8 cellular contexts compared by ENCODE assay signal in the genomic region with DNA sequence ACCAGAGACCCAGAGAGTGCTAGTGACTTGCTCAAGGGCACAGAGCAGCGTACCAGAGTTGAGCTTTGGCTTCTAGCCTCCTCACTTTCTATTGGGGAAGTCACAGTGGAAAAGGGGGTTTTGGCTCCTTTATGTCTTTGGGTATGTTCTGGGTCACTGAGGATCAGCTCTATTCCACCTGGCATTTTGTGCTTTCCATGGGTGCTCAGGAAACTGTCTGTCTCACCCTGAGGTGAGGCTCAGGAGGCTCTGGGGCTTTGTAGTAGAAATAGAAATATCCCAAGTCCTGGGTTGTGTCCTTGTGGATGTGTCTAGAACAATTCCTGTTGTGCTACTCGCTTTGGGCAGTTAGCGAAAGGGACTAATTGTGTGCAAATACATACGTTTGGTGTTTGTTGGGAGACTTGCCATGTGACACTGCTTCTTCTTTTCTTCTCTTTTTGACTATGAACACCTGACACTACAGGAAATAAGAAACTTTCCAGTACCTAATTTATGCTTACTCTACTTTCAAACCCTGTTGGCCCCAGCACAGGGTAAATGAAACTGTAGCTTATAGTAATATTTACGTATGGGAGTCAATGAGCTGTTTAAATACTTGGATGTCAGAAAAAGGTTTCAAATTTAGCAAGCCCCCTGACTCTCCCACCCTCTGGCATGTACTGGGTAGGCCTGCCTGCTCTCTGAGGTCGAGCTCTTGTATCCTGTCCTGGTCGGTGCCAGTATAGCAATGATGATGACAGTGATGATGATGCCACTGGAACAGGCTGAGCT. TPM values are rescaled to one million over a fixed set of nuclear protein-coding genes. Genes with fewer than 3 reads are reported as not detected.
A peak's percentile ranks its signal among the peaks of the same experiment; 100 is the strongest.
DNase-seq lines count a peak whose midpoint lies in the region; ATAC-seq and TF ChIP-seq lines count a peak whose summit lies in the region.

No MANE protein-coding gene starts in this region.

- TF ChIP-seq CTCF in Loucy (conservative IDR thresholded peaks at IDR 0.05; ENCODE audit: low read length) (no peak), hepatocyte (IDR thresholded peaks at IDR 0.05; ENCODE audit: poor library complexity) (no peak), adrenal gland (IDR thresholded peaks at IDR 0.05) (no peak)

- peak overlapping the region; percentile 66 for H3K9ac ChIP-seq in Loucy (ENCODE audit: low read depth, low read length, poor library complexity, severe bottlenecking)

- H3K27ac ChIP-seq in hepatocyte: peak overlapping the region; percentile 18
- H3K27ac ChIP-seq in adrenal gland: no peak overlapping the region

- H3K4me1 ChIP-seq in Loucy (ENCODE audit: insufficient read depth, low read length, poor library complexity, severe bottlenecking): peaks cover 89% of the 10 kb centered on the region
- peaks cover 39% of the 10 kb centered on the region for H3K4me1 ChIP-seq in hepatocyte (ENCODE audit: insufficient read depth)
- peaks cover 5 to 31% of the 10 kb centered on the region in 2 donors for H3K4me1 ChIP-seq in adrenal gland (replicated peaks in 1 of 2)

- intact Hi-C loops in adrenal gland (cut with DNase I): no loop called here

- H3K4me2 ChIP-seq in Loucy (ENCODE audit: low read depth, low read length, poor library complexity, severe bottlenecking) (peak overlapping the region; percentile 90), hepatocyte (no peak overlapping the region)

- peak overlapping the region; percentile 62; the same call in 1 of the 2 replicates for H3K4me3 ChIP-seq in GM08714 (ENCODE audit: low read length)
- peak overlapping the region; percentile 65 for H3K4me3 ChIP-seq in Loucy (ENCODE audit: low read length, poor library complexity, severe bottlenecking)
- no peak overlapping the region for H3K4me3 ChIP-seq in hepatocyte
- no peak overlapping the region for H3K4me3 ChIP-seq in adrenal gland

- H2AFZ ChIP-seq in Loucy (ENCODE audit: low read length) (no peak overlapping the region), hepatocyte (no peak overlapping the region)

- H3K9me3 ChIP-seq in Loucy (ENCODE audit: insufficient read depth, low read depth, low read length) (no peaks in the 10 kb centered on the region), hepatocyte (ENCODE audit: low read depth) (no peaks in the 10 kb centered on the region), adrenal gland (replicated peaks in 1 of 3) (no peaks in the 10 kb centered on the region)

- WGBS in hepatocyte (ENCODE audit: low lambda C conversion rate, missing lambda C conversion rate): 92% methylated on average over 7 of the region's 7 CpGs
- 84 to 91% (median 86%) methylated on average over 7 of the region's 7 CpGs for WGBS in adrenal gland, 4 donors

- peaks cover 16% of the 10 kb centered on the region for H4K20me1 ChIP-seq in Loucy (ENCODE audit: insufficient read depth, low read length, poor library complexity, severe bottlenecking)
- peaks cover 57% of the 10 kb centered on the region for H4K20me1 ChIP-seq in hepatocyte (ENCODE audit: insufficient read depth, poor library complexity, severe bottlenecking)

- H3K36me3 ChIP-seq in Loucy (ENCODE audit: insufficient read depth, low read length): peaks cover 13% of the 10 kb centered on the region; the same call in 1 of the 2 replicates
- H3K36me3 ChIP-seq in hepatocyte (replicated peaks; ENCODE audit: insufficient read depth, low read depth): no peaks in the 10 kb centered on the region
- no peaks in the 10 kb centered on the region for H3K36me3 ChIP-seq in adrenal gland (replicated peaks in 1 of 2)

- no peaks in the 10 kb centered on the region for H3K9me2 ChIP-seq in Loucy (replicated peaks; ENCODE audit: low read depth, low read length)
- H3K9me2 ChIP-seq in hepatocyte (replicated peaks; ENCODE audit: insufficient read depth): no peaks in the 10 kb centered on the region

- H3K27me3 ChIP-seq in Loucy (ENCODE audit: insufficient read depth, low read length, poor library complexity, severe bottlenecking): no peaks in the 10 kb centered on the region
- no peaks in the 10 kb centered on the region for H3K27me3 ChIP-seq in hepatocyte
- H3K27me3 ChIP-seq in adrenal gland: no peaks in the 10 kb centered on the region

- peaks cover 94% of the 10 kb centered on the region for H3K79me2 ChIP-seq in Loucy (ENCODE audit: insufficient read depth, low read length)
- peaks cover 92% of the 10 kb centered on the region for H3K79me2 ChIP-seq in hepatocyte

- DNase-seq in hepatocyte (ENCODE audit: low spot score): no peak
- DNase-seq in NCI-H1436 treated with DMSO at 0.1 percent for 48 hours (lab: John Stamatoyannopoulos, UW): no peak
- DNase-seq in NCI-H1092 treated with DMSO at 0.1 percent for 48 hours (lab: John Stamatoyannopoulos, UW): no peak
- no peak for DNase-seq in adrenal gland
- DNase-seq in HuH-7.5 (ENCODE audit: low spot score): no peak

- no peak for TF ChIP-seq POLR2A in adrenal gland (IDR thresholded peaks at IDR 0.05)

- H3F3A ChIP-seq in Loucy (ENCODE audit: low read depth): peaks cover 7% of the 10 kb centered on the region; the same call in 1 of the 2 replicates

- ATAC-seq in GM21423 (IDR thresholded peaks at IDR 0.05; ENCODE audit: unreplicated experiment): peak; percentile 58

RNA-seq across cellular contexts. Expression of a gene that starts 35.6 kb away (rescaled TPM):
- total RNA-seq in hepatocyte (24.6 and 32.2 TPM in 2 replicates), adrenal gland (10 to 100 TPM in 5 of 8 donors, 1 to 10 TPM in 3; 6.7 to 92.0 (median 15.2) TPM)
- polyA plus RNA-seq in hepatocyte (24.7 and 26.5 TPM in 2 replicates), adrenal gland (1 to 10 TPM; 6.4 to 7.8 (median 7.2) TPM)

Comparison
In these comparisons a context has a peak if more than half of its experiments do, and no peak if none do; other contexts are left out.
1. H3K4me3 ChIP-seq: peak in GM08714 (single experiment) and Loucy (single experiment); none in hepatocyte (single experiment) and adrenal gland (0 of 4).